In the genomic region with DNA sequence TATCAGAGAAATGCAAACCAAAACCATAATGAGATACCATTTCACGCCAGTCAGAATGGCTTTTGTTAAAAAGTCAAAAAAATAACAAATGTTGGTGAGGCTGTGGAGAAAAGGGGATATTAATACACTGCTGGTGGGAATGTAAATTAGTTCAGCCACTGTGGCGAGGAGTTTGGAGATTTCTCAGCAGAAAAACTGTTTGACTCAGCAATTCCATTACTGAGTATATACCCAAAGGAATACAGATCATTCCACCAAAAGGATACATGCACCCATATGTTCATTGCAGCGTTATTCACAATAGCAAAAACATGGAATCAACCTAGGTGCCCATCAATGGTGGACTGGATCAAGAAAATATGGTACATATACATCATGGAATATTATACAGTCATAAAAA, we compare ENCODE assay signal across 5 cellular contexts.
TF ChIP-seq lines count a peak whose summit lies in the region.

No MANE protein-coding gene starts in this region.

TF ChIP-seq in SK-N-SH treated with all-trans-retinoic acid at 6 μM for 48 hours, 23 proteins besides CTCF, POLR2A, EP300 and RAD21:
- TF ChIP-seq ZNF8 (CRISPR knock-in tag; IDR thresholded peaks at IDR 0.05): 0 out of 2 replicates have a peak, but pooled peaks have one; percentile 17
- TF ChIP-seq ZC3H10 (CRISPR knock-in tag; IDR thresholded peaks at IDR 0.05): no peak

TF ChIP-seq in SK-N-SH, 30 proteins besides CTCF, POLR2A, EP300 and RAD21:
- no peak for TF ChIP-seq FOXJ3 (CRISPR knock-in tag; IDR thresholded peaks at IDR 0.05)
- TF ChIP-seq ELF1 (IDR thresholded peaks at IDR 0.05): no peak
- no peak for TF ChIP-seq RCOR1 (IDR thresholded peaks at IDR 0.05; ENCODE audit: low read length)
- TF ChIP-seq EZH2phosphoT487 (IDR thresholded peaks at IDR 0.05; ENCODE audit: borderline replicate concordance, low read depth): no peak
- TF ChIP-seq CHD2 (IDR thresholded peaks at IDR 0.05; ENCODE audit: low read length, partially characterized antibody): no peak

TF ChIP-seq in A549, 52 proteins besides CTCF, POLR2A, EP300 and RAD21:
- TF ChIP-seq MAFK (IDR thresholded peaks at IDR 0.05; ENCODE audit: partially characterized antibody) (peak; percentile 50), NFE2L2 (conservative IDR thresholded peaks at IDR 0.05; ENCODE audit: low read length) (no peak)

TF ChIP-seq in IMR-90, 13 proteins besides CTCF, POLR2A, EP300 and RAD21:
- 0 out of 2 replicates have a peak, but pooled peaks have one; percentile 17 for TF ChIP-seq MAFK (IDR thresholded peaks at IDR 0.05; ENCODE audit: low read depth, low read length)
- TF ChIP-seq, protein P1, sequence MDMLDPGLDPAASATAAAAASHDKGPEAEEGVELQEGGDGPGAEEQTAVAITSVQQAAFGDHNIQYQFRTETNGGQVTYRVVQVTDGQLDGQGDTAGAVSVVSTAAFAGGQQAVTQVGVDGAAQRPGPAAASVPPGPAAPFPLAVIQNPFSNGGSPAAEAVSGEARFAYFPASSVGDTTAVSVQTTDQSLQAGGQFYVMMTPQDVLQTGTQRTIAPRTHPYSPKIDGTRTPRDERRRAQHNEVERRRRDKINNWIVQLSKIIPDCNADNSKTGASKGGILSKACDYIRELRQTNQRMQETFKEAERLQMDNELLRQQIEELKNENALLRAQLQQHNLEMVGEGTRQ (IDR thresholded peaks at IDR 0.05; ENCODE audit: low read depth, low read length): no peak
- TF ChIP-seq CHD1 (IDR thresholded peaks at IDR 0.05; ENCODE audit: low read depth, low read length): no peak
- TF ChIP-seq MXI1 (IDR thresholded peaks at IDR 0.05; ENCODE audit: borderline replicate concordance, low read depth, low read length): no peak

TF ChIP-seq in K562, 482 proteins besides CTCF, POLR2A, EP300 and RAD21:
- TF ChIP-seq ARID1B (IDR thresholded peaks at IDR 0.05) (no peak), ZNF316 (IDR thresholded peaks at IDR 0.05) (peak; percentile 30; the same call in 1 of the 2 replicates)
